ENCODE assay signal across 1 cellular context in the genomic region with DNA sequence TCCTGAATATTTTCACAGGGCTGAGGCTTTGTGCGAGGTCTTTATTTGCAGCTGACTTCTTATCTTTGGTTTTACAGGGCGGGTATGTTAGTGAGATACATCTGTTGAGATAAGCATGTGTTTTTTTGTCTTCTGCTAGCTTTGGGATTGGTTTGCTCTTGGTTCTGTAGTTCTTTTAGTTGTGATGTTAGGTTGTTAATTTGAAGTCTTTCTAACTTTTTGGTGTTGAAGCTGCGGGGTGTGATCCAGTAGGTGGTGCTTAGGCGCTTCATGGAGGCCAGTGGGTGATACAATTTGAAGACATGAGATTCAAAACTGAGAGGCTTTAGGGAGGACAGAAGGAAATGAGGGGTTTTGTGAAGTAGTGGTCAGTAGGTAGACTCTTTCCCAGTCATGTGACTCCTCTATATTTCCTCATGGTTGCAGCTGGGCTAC.
TF ChIP-seq lines count a peak whose summit lies in the region.

No MANE protein-coding gene starts in this region.

TF ChIP-seq in SK-N-SH treated with all-trans-retinoic acid at 6 μM for 48 hours, 23 proteins besides CTCF, POLR2A, EP300 and RAD21 (continued from another document):
- TF ChIP-seq CREB5 (CRISPR knock-in tag; IDR thresholded peaks at IDR 0.05; ENCODE audit: low read depth): no peak
- TF ChIP-seq GLIS3 (CRISPR knock-in tag; IDR thresholded peaks at IDR 0.05): no peak
- TF ChIP-seq BACH2 (CRISPR knock-in tag; IDR thresholded peaks at IDR 0.05; ENCODE audit: borderline replicate concordance): no peak
- TF ChIP-seq RARB (CRISPR knock-in tag; IDR thresholded peaks at IDR 0.05): no peak
- no peak for TF ChIP-seq CSRNP3 (CRISPR knock-in tag; IDR thresholded peaks at IDR 0.05)
- TF ChIP-seq ZFP3 (CRISPR knock-in tag; IDR thresholded peaks at IDR 0.05): no peak
- no peak for TF ChIP-seq ARNTL (CRISPR knock-in tag; IDR thresholded peaks at IDR 0.05; ENCODE audit: borderline replicate concordance, low read depth)
- no peak for TF ChIP-seq CSDC2 (CRISPR knock-in tag; IDR thresholded peaks at IDR 0.05)
- TF ChIP-seq, protein P1, sequence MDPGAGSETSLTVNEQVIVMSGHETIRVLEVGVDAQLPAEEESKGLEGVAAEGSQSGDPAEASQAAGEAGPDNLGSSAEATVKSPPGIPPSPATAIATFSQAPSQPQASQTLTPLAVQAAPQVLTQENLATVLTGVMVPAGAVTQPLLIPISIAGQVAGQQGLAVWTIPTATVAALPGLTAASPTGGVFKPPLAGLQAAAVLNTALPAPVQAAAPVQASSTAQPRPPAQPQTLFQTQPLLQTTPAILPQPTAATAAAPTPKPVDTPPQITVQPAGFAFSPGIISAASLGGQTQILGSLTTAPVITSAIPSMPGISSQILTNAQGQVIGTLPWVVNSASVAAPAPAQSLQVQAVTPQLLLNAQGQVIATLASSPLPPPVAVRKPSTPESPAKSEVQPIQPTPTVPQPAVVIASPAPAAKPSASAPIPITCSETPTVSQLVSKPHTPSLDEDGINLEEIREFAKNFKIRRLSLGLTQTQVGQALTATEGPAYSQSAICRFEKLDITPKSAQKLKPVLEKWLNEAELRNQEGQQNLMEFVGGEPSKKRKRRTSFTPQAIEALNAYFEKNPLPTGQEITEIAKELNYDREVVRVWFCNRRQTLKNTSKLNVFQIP (CRISPR knock-in tag; IDR thresholded peaks at IDR 0.05; ENCODE audit: borderline replicate concordance, low read depth): no peak
- TF ChIP-seq ZC3H10 (CRISPR knock-in tag; IDR thresholded peaks at IDR 0.05): no peak
- no peak for TF ChIP-seq SNAI2 (CRISPR knock-in tag; IDR thresholded peaks at IDR 0.05)
